In genomic region chr2:1600191-1601063, GRCh38 we compare ENCODE assay signal across 12 cellular contexts.
A peak's percentile ranks its signal among the peaks of the same experiment; 100 is the strongest.
DNase-seq lines count a peak whose midpoint lies in the region; ATAC-seq and TF ChIP-seq lines count a peak whose summit lies in the region.
"Had no signal": no experiment of that assay in that cellular context is flagged by ENCODE, and none has a peak within 500 bp of the region (broad histone marks: within the 10 kb centered on the region; RNA-seq: fewer than 3 reads in every experiment).

No MANE protein-coding gene starts in this region.

- H3K4me1 ChIP-seq in Peyer's patch (peaks cover 0 to 4% (median 0%) of the 10 kb centered on the region in 4 donors), gastroesophageal sphincter (peaks cover 0 to 6% (median 0%) of the 10 kb centered on the region in 3 donors), skeletal muscle satellite cell (ENCODE audit: control insufficient read depth, insufficient read depth, low read length) (peaks cover 20% of the 10 kb centered on the region), uterus (no peaks in the 10 kb centered on the region)

- H3K4me3 ChIP-seq in Peyer's patch (no peak overlapping the region), gastroesophageal sphincter (no peak overlapping the region), skeletal muscle satellite cell (ENCODE audit: low read length) (no peak overlapping the region), uterus (no peak overlapping the region)

- no peak overlapping the region for H3K9ac ChIP-seq in skeletal muscle satellite cell (ENCODE audit: low read depth, low read length)

- no peak for TF ChIP-seq CTCF in Peyer's patch (IDR thresholded peaks at IDR 0.05)
- TF ChIP-seq CTCF in gastroesophageal sphincter (IDR thresholded peaks at IDR 0.05) = no peak
- no peak for TF ChIP-seq CTCF in uterus (IDR thresholded peaks at IDR 0.05)

- H3K27ac ChIP-seq in Peyer's patch (peak overlapping the region in 3 of 4 donors; percentile 22 to 69 (median 67)), gastroesophageal sphincter (peak overlapping the region in 1 of 4 donors; percentile 25), uterus (peak overlapping the region in 1 of 2 donors; percentile 23)

- H3K27me3 ChIP-seq in Peyer's patch = no peaks in the 10 kb centered on the region
- H3K27me3 ChIP-seq in gastroesophageal sphincter = peaks cover 33% of the 10 kb centered on the region
- peaks cover 22% of the 10 kb centered on the region for H3K27me3 ChIP-seq in skeletal muscle satellite cell (ENCODE audit: control insufficient read depth, insufficient read depth, low read length)
- H3K27me3 ChIP-seq in uterus = no peaks in the 10 kb centered on the region

- peak; percentile 39 for ATAC-seq in gastroesophageal sphincter
- no peak for ATAC-seq in GM18520 (IDR thresholded peaks at IDR 0.05; ENCODE audit: unreplicated experiment)
- ATAC-seq: stimulated activated effector memory CD8-positive, alpha-beta T cell treated with anti-CD3 and anti-CD28 coated beads, Interleukin-12 subunit alpha, Interleukin-12 subunit beta, amount 100 ng/mL, for 72 hours had no signal

- peak; percentile 44 for DNase-seq in EH (ENCODE audit: low read depth)
- DNase-seq in Peyer's patch = peak in 1 of 3 donors; percentile 44
- no peak for DNase-seq in activated CD4-positive, CD25-positive, alpha-beta regulatory T cell (lab: John Stamatoyannopoulos, UW)
- DNase-seq in uterus = no peak
- DNase-seq: activated CD4-positive, alpha-beta T cell treated with anti-CD3 and anti-CD28 coated beads, Interleukin-2, amount 50 U/mL, for 4 hours; H9; NCI-H446; stimulated activated CD4-positive, alpha-beta T cell treated with anti-CD3 and anti-CD28 coated beads, Interleukin-2, amount 100 ng/mL, for 48 hours had no signal

- no peak for TF ChIP-seq POLR2A in Peyer's patch (IDR thresholded peaks at IDR 0.05)
- TF ChIP-seq POLR2A in gastroesophageal sphincter (IDR thresholded peaks at IDR 0.05) = no peak
- no peak for TF ChIP-seq POLR2A in uterus (IDR thresholded peaks at IDR 0.05)

- no peak for TF ChIP-seq EP300 in gastroesophageal sphincter (IDR thresholded peaks at IDR 0.05)

- intact Hi-C loops in uterus (cut with DNase I; ENCODE audit: low total_unique reads) = no loop called here

- H3K36me3 ChIP-seq in Peyer's patch (no peaks in the 10 kb centered on the region), gastroesophageal sphincter (no peaks in the 10 kb centered on the region), skeletal muscle satellite cell (ENCODE audit: insufficient read depth, low read length) (no peaks in the 10 kb centered on the region), uterus (no peaks in the 10 kb centered on the region)

- H3K4me2 ChIP-seq in skeletal muscle satellite cell (ENCODE audit: low read length) = peak overlapping the region; percentile 9

- H3K9me3 ChIP-seq in Peyer's patch = no peaks in the 10 kb centered on the region
- no peaks in the 10 kb centered on the region for H3K9me3 ChIP-seq in gastroesophageal sphincter
- H3K9me3 ChIP-seq in skeletal muscle satellite cell (replicated peaks; ENCODE audit: low read length) = no peaks in the 10 kb centered on the region
- no peaks in the 10 kb centered on the region for H3K9me3 ChIP-seq in uterus

- no CpG with 5 or more reads among the region's 29 CpGs for WGBS in gastroesophageal sphincter (ENCODE audit: low coverage in 1 of 2), 2 donors
